In genomic region chr19:55369651-55370304, GRCh38 we compare ENCODE assay signal across 9 cellular contexts. TPM values are rescaled to one million over a fixed set of nuclear protein-coding genes. Genes with fewer than 3 reads are reported as not detected.
A peak's percentile ranks its signal among the peaks of the same experiment; 100 is the strongest.
DNase-seq lines count a peak whose midpoint lies in the region; ATAC-seq and TF ChIP-seq lines count a peak whose summit lies in the region.
"Had no signal": no experiment of that assay in that cellular context is flagged by ENCODE, and none has a peak within 500 bp of the region (broad histone marks: within the 10 kb centered on the region; RNA-seq: fewer than 3 reads in every experiment).

No MANE protein-coding gene starts in this region.

- 0 to 5% (median 1%) methylated on average over 23 to 58 of the region's 59 CpGs for WGBS in spleen, 5 donors

- TF ChIP-seq POLR2A in spleen (IDR thresholded peaks at IDR 0.05) = no peak

- no peaks in the 10 kb centered on the region for H3K9me3 ChIP-seq in spleen

- TF ChIP-seq CTCF in spleen (IDR thresholded peaks at IDR 0.05 in 8 of 11, conservative IDR thresholded peaks at IDR 0.05 in 3 of 11) = no peak

- peak overlapping the region; percentile 58 for H3K4me3 Mint-ChIP-seq in activated T-cell treated with anti-CD3 and anti-CD28 coated beads, Interleukin-2, amount 50 U/mL, for 4 hours

- ATAC-seq in activated T-cell treated with anti-CD3 and anti-CD28 coated beads, Interleukin-2, amount 50 U/mL, for 4 hours = peak; percentile 67 to 75
- no peak for ATAC-seq in left colon
- ATAC-seq in HG03342 (IDR thresholded peaks at IDR 0.05; ENCODE audit: unreplicated experiment) = no peak

- H3K9me3 Mint-ChIP-seq in activated T-cell treated with anti-CD3 and anti-CD28 coated beads, Interleukin-2, amount 50 U/mL, for 4 hours = no peaks in the 10 kb centered on the region

- H3K36me3 Mint-ChIP-seq in activated T-cell treated with anti-CD3 and anti-CD28 coated beads, Interleukin-2, amount 50 U/mL, for 4 hours (ENCODE audit: insufficient read depth) = no peaks in the 10 kb centered on the region

- no peaks in the 10 kb centered on the region for H3K36me3 ChIP-seq in spleen

- DNase-seq in ELR (ENCODE audit: low read depth) = peak; percentile 84
- DNase-seq in NCI-H1694 treated with DMSO at 0.1 percent for 48 hours (lab: John Stamatoyannopoulos, UW) = peak; percentile 23
- DNase-seq in activated T-cell treated with anti-CD3 and anti-CD28 coated beads, Interleukin-2, amount 50 U/mL, for 4 hours = no peak
- DNase-seq in foreskin melanocyte = peak; percentile 14
- no peak for DNase-seq in spleen
- DNase-seq in inferior parietal cortex (ENCODE audit: extremely low spot score) = no peak
- no peak for DNase-seq in left colon

- intact Hi-C loops in spleen (cut with DNase I; ENCODE audit: low total_unique reads) = no loop called here
- intact Hi-C loops in left colon (cut with DNase I, micrococcal nuclease) = loop anchor here in 1 of 2 donors (10.0 kb wide), 1 partner anchor 65 kb away; no protein-coding TSS in a partner anchor

- H3K27me3 ChIP-seq in spleen (replicated peaks in 1 of 7) = peaks cover 5 to 91% (median 59%) of the 10 kb centered on the region in 7 donors

- H3K4me1 ChIP-seq in spleen = peaks cover 0 to 30% (median 17%) of the 10 kb centered on the region in 6 donors

- peaks cover 8% of the 10 kb centered on the region for H3K4me1 Mint-ChIP-seq in activated T-cell treated with anti-CD3 and anti-CD28 coated beads, Interleukin-2, amount 50 U/mL, for 4 hours (ENCODE audit: low read depth)

- H3K27me3 Mint-ChIP-seq in activated T-cell treated with anti-CD3 and anti-CD28 coated beads, Interleukin-2, amount 50 U/mL, for 4 hours (ENCODE audit: low read depth) = peaks cover 53% of the 10 kb centered on the region

- peak overlapping the region in 5 of 8 donors; percentile 10 to 61 (median 23) for H3K4me3 ChIP-seq in spleen

- no peak overlapping the region for H3K27ac ChIP-seq in spleen

RNA-seq across cellular contexts. Expression of gene IL11, which starts 0.5 kb away (rescaled TPM):
- under 1 TPM; 0.18 to 0.46 (median 0.35) TPM for total RNA-seq in activated T-cell treated with anti-CD3 and anti-CD28 coated beads, Interleukin-2, amount 50 U/mL, for 4 hours
- total RNA-seq in spleen (under 1 TPM in 1 of 7 donors, not detected in 6; 0.23 TPM), left colon (under 1 TPM; 0.31 to 0.46 TPM)
- polyA plus RNA-seq in spleen = under 1 TPM in 2 of 3 donors, not detected in 1; 0.04 to 0.06 TPM

RNA-seq across cellular contexts. Expression of gene GARIN5B, which starts 6.7 kb away (rescaled TPM):
- total RNA-seq in activated T-cell treated with anti-CD3 and anti-CD28 coated beads, Interleukin-2, amount 50 U/mL, for 4 hours = not detected
- total RNA-seq in spleen = not detected
- not detected for polyA plus RNA-seq in spleen
- total RNA-seq in left colon = not detected
- total RNA-seq: T-helper 1 cell treated with Interleukin-12 subunit alpha and Interleukin-12 subunit beta and Interleukin-4 antibody, amounts not matched to agents 30 ng/mL and 1 ng/mL, for 36 hours had no signal

RNA-seq across cellular contexts. Expression of gene TMEM190, which starts 6.8 kb away (rescaled TPM):
- not detected for total RNA-seq in activated T-cell treated with anti-CD3 and anti-CD28 coated beads, Interleukin-2, amount 50 U/mL, for 4 hours
- not detected for total RNA-seq in spleen
- polyA plus RNA-seq in spleen = under 1 TPM in 1 of 3 donors, not detected in 2; 0.20 TPM
- total RNA-seq in left colon = not detected
- total RNA-seq: T-helper 1 cell treated with Interleukin-12 subunit alpha and Interleukin-12 subunit beta and Interleukin-4 antibody, amounts not matched to agents 30 ng/mL and 1 ng/mL, for 36 hours had no signal

RNA-seq across cellular contexts. Expression of gene TMEM238, which starts 14.3 kb away (rescaled TPM):
- total RNA-seq in activated T-cell treated with anti-CD3 and anti-CD28 coated beads, Interleukin-2, amount 50 U/mL, for 4 hours = 1 to 10 TPM; 6.1 to 8.8 (median 8.4) TPM
- total RNA-seq in spleen (1 to 10 TPM; 3.7 to 8.8 (median 5.0) TPM), left colon (10 to 100 TPM; 83.4 to 89.4 TPM)
- polyA plus RNA-seq in spleen = under 1 TPM in 2 of 3 donors, not detected in 1; 0.17 to 0.32 TPM

RNA-seq across cellular contexts. Expression of gene COX6B2, which starts 15.3 kb away (rescaled TPM):
- not detected for total RNA-seq in activated T-cell treated with anti-CD3 and anti-CD28 coated beads, Interleukin-2, amount 50 U/mL, for 4 hours
- total RNA-seq in spleen (1 to 10 TPM in 1 of 7 donors, under 1 TPM in 4, not detected in 2; 0.30 to 1.6 (median 0.63) TPM), left colon (10 to 100 TPM; 23.0 to 27.6 TPM)
- under 1 TPM in 2 of 3 donors, not detected in 1; 0.06 to 0.08 TPM for polyA plus RNA-seq in spleen

Comparison
In these comparisons a context has a peak if more than half of its experiments do, and no peak if none do; other contexts are left out.
1. DNase-seq: peak in ELR (single experiment), NCI-H1694 treated with DMSO at 0.1 percent for 48 hours (single experiment) and foreskin melanocyte (single experiment); none in activated T-cell treated with anti-CD3 and anti-CD28 coated beads, Interleukin-2, amount 50 U/mL, for 4 hours (single experiment), spleen (single experiment), inferior parietal cortex (single experiment) and left colon (0 of 2).
2. ATAC-seq: peak in activated T-cell treated with anti-CD3 and anti-CD28 coated beads, Interleukin-2, amount 50 U/mL, for 4 hours (2 of 2); none in left colon (single experiment) and HG03342 (single experiment).